Comparison of ENCODE assay signal across 8 cellular contexts in genomic region chr1:209565759-209566678, GRCh38. TPM values are rescaled to one million over a fixed set of nuclear protein-coding genes. Genes with fewer than 3 reads are reported as not detected.
A peak's percentile ranks its signal among the peaks of the same experiment; 100 is the strongest.
DNase-seq lines count a peak whose midpoint lies in the region; ATAC-seq and TF ChIP-seq lines count a peak whose summit lies in the region.

No MANE protein-coding gene starts in this region.

- CTCF ChIA-PET in PC-3 (lab: Charles Lee) = interaction anchor here (0.6 to 2.1 kb wide), 8 partner anchors 9 to 1544 kb away, joined by 3 to 6 read pairs (median 4); no protein-coding TSS in a partner anchor

- ATAC-seq in GM21576 (IDR thresholded peaks at IDR 0.05; ENCODE audit: unreplicated experiment) (peak; percentile 87), PC-3 (peak; percentile 90)

- H3K4me1 Mint-ChIP-seq in activated T-cell treated with anti-CD3 and anti-CD28 coated beads, Interleukin-2, amount 50 U/mL, for 24 hours (ENCODE audit: low read depth) = peaks cover 29% of the 10 kb centered on the region

- intact Hi-C loops in PC-3 (cut with micrococcal nuclease) = loop anchor here (1.0 to 5.0 kb wide), 4 partner anchors 76 to 359 kb away; no protein-coding TSS in a partner anchor

- H4K20me1 ChIP-seq in PC-3 (ENCODE audit: low read length) = no peaks in the 10 kb centered on the region

- H3K36me3 ChIP-seq in PC-3 (ENCODE audit: low read depth, low read length) = no peaks in the 10 kb centered on the region
- H3K36me3 ChIP-seq in neutrophil = no peaks in the 10 kb centered on the region

- peak; percentile 96 for TF ChIP-seq CTCF in PC-3 (conservative IDR thresholded peaks at IDR 0.05; ENCODE audit: low read depth, low read length)
- peak; percentile 87 for TF ChIP-seq CTCF in fibroblast of pulmonary artery (IDR thresholded peaks at IDR 0.05; ENCODE audit: low read length, missing control alignments)
- TF ChIP-seq CTCF in neutrophil (IDR thresholded peaks at IDR 0.05) = peak; percentile 62

- BruUV-seq in PC-3 (replicated peaks; lab: Mats Ljungman, UMichigan) = no TSS peak

- H3K4me3 ChIP-seq in PC-3 (ENCODE audit: low read length) (no peak overlapping the region), fibroblast of pulmonary artery (replicated peaks; ENCODE audit: low read depth, low read length) (no peak overlapping the region), neutrophil (ENCODE audit: low read depth in 1 of 2, low read length in 1 of 2) (no peak overlapping the region)

- H3K27me3 ChIP-seq in PC-3 (ENCODE audit: low read length) (no peaks in the 10 kb centered on the region), neutrophil (peaks cover 62% of the 10 kb centered on the region)

- H3K36me3 Mint-ChIP-seq in activated T-cell treated with anti-CD3 and anti-CD28 coated beads, Interleukin-2, amount 50 U/mL, for 24 hours (ENCODE audit: low read depth) = no peaks in the 10 kb centered on the region

- H3K9me2 ChIP-seq in PC-3 (replicated peaks; ENCODE audit: low read length) = no peaks in the 10 kb centered on the region

- no peaks in the 10 kb centered on the region for H3F3A ChIP-seq in PC-3 (ENCODE audit: low read length, unreplicated experiment)

- DNase-seq in DMS153 treated with DMSO at 0.1 percent for 48 hours (lab: John Stamatoyannopoulos, UW; ENCODE audit: unreplicated experiment) (peak; percentile 91), KBM-7 (peak; percentile 73), PC-3 (peak; percentile 97), fibroblast of pulmonary artery (ENCODE audit: low read depth) (peak; percentile 88), stromal cell of bone marrow (ENCODE audit: low read depth) (peak; percentile 71)
- peak; percentile 75 for DNase-seq in activated T-cell treated with anti-CD3 and anti-CD28 coated beads, Interleukin-2, amount 50 U/mL, for 24 hours

- H2AFZ ChIP-seq in PC-3 (ENCODE audit: low read length) = peak overlapping the region; percentile 60

- H3K4me3 Mint-ChIP-seq in activated T-cell treated with anti-CD3 and anti-CD28 coated beads, Interleukin-2, amount 50 U/mL, for 24 hours = no peak overlapping the region

- H3K4me2 ChIP-seq in PC-3 (ENCODE audit: low read length) = peak overlapping the region; percentile 20

- H3K9me3 ChIP-seq in PC-3 (ENCODE audit: low read length) (no peaks in the 10 kb centered on the region), neutrophil (no peaks in the 10 kb centered on the region)

- in situ Hi-C loops in KBM-7 (cut with MboI; ENCODE audit: low pct_unique_long_range_greater_than_20kb, low sequenced_read_pairs) = no loop called here

- H3K27ac Mint-ChIP-seq in activated T-cell treated with anti-CD3 and anti-CD28 coated beads, Interleukin-2, amount 50 U/mL, for 24 hours = no peak overlapping the region

- H3K27me3 Mint-ChIP-seq in activated T-cell treated with anti-CD3 and anti-CD28 coated beads, Interleukin-2, amount 50 U/mL, for 24 hours = peaks cover 35% of the 10 kb centered on the region

- H3K9ac ChIP-seq in PC-3 (ENCODE audit: low read length) = no peak overlapping the region

- POLR2A ChIA-PET in PC-3 (lab: Charles Lee; ENCODE audit: unreplicated experiment) = no interaction called here

- H3K27ac ChIP-seq in PC-3 (ENCODE audit: low read length) (no peak overlapping the region), neutrophil (no peak overlapping the region)

- H3K79me2 ChIP-seq in PC-3 (ENCODE audit: low read length) = no peaks in the 10 kb centered on the region

- H3K4me1 ChIP-seq in PC-3 (ENCODE audit: insufficient read depth, low read length) (peaks cover 22% of the 10 kb centered on the region), neutrophil (ENCODE audit: control insufficient read depth in 1 of 2, insufficient read depth in 1 of 2, low read depth in 1 of 2, low read length in 1 of 2) (peaks cover 0 to 6% of the 10 kb centered on the region in 2 experiments)

- no peaks in the 10 kb centered on the region for H3K9me3 Mint-ChIP-seq in activated T-cell treated with anti-CD3 and anti-CD28 coated beads, Interleukin-2, amount 50 U/mL, for 24 hours

RNA-seq across cellular contexts. Expression of gene CAMK1G, which starts 17.5 kb away (rescaled TPM):
- not detected in 2 replicates for total RNA-seq in PC-3 (2014; rRNA removed)
